1 cellular context compared by ENCODE assay signal in the genomic region with DNA sequence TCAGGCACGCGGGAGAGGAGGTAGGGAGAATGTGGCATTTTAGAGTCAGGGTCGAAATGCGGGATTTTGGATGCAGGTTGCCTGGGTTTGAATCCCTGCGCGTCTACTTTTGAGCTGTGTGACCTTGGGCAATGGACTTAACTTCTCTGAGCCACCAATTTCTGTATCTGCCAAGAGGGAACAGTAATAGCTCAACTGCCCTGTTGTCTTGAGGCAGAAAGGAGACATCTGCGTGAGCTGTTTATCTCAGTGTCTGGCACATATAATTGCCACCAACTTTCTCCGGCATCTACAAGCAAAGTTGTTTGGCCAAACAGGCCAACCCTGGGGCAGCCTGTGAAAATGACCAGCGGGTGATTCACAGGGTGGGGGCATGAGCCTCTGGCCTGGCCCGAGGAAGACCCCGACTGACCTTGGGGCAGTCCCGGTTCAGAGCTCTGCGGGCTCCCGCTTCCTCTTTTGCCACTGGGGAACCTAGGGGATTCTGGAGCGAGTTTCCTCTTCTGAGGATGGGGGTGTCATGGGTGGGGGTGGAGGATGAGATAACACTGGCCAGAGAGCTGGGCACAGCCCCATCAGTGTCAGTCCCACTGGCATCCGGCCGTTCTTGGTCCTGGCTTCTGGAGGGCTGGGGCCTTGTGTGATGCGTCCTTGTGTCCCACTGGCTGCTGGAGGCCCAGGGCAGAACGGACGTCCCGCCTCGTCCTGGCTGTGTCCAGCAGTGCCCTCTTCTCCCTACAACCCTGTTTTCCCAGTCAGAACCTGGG.
TF ChIP-seq lines count a peak whose summit lies in the region.

No MANE protein-coding gene starts in this region.

TF ChIP-seq in GM12878, 131 proteins besides CTCF, POLR2A, EP300 and RAD21 (continued from another document and continues in another):
- TF ChIP-seq, protein P1, sequence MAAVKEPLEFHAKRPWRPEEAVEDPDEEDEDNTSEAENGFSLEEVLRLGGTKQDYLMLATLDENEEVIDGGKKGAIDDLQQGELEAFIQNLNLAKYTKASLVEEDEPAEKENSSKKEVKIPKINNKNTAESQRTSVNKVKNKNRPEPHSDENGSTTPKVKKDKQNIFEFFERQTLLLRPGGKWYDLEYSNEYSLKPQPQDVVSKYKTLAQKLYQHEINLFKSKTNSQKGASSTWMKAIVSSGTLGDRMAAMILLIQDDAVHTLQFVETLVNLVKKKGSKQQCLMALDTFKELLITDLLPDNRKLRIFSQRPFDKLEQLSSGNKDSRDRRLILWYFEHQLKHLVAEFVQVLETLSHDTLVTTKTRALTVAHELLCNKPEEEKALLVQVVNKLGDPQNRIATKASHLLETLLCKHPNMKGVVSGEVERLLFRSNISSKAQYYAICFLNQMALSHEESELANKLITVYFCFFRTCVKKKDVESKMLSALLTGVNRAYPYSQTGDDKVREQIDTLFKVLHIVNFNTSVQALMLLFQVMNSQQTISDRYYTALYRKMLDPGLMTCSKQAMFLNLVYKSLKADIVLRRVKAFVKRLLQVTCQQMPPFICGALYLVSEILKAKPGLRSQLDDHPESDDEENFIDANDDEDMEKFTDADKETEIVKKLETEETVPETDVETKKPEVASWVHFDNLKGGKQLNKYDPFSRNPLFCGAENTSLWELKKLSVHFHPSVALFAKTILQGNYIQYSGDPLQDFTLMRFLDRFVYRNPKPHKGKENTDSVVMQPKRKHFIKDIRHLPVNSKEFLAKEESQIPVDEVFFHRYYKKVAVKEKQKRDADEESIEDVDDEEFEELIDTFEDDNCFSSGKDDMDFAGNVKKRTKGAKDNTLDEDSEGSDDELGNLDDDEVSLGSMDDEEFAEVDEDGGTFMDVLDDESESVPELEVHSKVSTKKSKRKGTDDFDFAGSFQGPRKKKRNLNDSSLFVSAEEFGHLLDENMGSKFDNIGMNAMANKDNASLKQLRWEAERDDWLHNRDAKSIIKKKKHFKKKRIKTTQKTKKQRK (IDR thresholded peaks at IDR 0.05; ENCODE audit: low read depth, low read length), result no peak
- no peak for TF ChIP-seq YBX1 (IDR thresholded peaks at IDR 0.05)
- TF ChIP-seq RB1 (IDR thresholded peaks at IDR 0.05; ENCODE audit: borderline replicate concordance), result no peak; the same call in 1 of the 2 replicates
- no peak for TF ChIP-seq SREBF1 (IDR thresholded peaks at IDR 0.05; ENCODE audit: low read length)
- TF ChIP-seq EZH2 (IDR thresholded peaks at IDR 0.05; ENCODE audit: borderline replicate concordance, control insufficient read depth, low read depth, low read length), result no peak
- TF ChIP-seq, protein P2, sequence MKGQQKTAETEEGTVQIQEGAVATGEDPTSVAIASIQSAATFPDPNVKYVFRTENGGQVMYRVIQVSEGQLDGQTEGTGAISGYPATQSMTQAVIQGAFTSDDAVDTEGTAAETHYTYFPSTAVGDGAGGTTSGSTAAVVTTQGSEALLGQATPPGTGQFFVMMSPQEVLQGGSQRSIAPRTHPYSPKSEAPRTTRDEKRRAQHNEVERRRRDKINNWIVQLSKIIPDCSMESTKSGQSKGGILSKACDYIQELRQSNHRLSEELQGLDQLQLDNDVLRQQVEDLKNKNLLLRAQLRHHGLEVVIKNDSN (IDR thresholded peaks at IDR 0.05; ENCODE audit: borderline replicate concordance, extremely low read length, insufficient read depth, low read depth, low read length), result no peak
- TF ChIP-seq, protein P3, sequence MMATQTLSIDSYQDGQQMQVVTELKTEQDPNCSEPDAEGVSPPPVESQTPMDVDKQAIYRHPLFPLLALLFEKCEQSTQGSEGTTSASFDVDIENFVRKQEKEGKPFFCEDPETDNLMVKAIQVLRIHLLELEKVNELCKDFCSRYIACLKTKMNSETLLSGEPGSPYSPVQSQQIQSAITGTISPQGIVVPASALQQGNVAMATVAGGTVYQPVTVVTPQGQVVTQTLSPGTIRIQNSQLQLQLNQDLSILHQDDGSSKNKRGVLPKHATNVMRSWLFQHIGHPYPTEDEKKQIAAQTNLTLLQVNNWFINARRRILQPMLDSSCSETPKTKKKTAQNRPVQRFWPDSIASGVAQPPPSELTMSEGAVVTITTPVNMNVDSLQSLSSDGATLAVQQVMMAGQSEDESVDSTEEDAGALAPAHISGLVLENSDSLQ (IDR thresholded peaks at IDR 0.05), result no peak
- no peak for TF ChIP-seq RBBP5 (conservative IDR thresholded peaks at IDR 0.05)
- no peak for TF ChIP-seq HDGF (IDR thresholded peaks at IDR 0.05)
- peak; percentile 76; the same call in 1 of the 2 replicates for TF ChIP-seq IRF4 (IDR thresholded peaks at IDR 0.05; ENCODE audit: low read depth, low read length)
- TF ChIP-seq SMC3 (IDR thresholded peaks at IDR 0.05; ENCODE audit: borderline replicate concordance, low read length), result no peak
- peak; percentile 32 for TF ChIP-seq SP1 (IDR thresholded peaks at IDR 0.05; ENCODE audit: low read depth, low read length)
- TF ChIP-seq, protein P4, sequence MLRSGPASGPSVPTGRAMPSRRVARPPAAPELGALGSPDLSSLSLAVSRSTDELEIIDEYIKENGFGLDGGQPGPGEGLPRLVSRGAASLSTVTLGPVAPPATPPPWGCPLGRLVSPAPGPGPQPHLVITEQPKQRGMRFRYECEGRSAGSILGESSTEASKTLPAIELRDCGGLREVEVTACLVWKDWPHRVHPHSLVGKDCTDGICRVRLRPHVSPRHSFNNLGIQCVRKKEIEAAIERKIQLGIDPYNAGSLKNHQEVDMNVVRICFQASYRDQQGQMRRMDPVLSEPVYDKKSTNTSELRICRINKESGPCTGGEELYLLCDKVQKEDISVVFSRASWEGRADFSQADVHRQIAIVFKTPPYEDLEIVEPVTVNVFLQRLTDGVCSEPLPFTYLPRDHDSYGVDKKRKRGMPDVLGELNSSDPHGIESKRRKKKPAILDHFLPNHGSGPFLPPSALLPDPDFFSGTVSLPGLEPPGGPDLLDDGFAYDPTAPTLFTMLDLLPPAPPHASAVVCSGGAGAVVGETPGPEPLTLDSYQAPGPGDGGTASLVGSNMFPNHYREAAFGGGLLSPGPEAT (IDR thresholded peaks at IDR 0.05; ENCODE audit: low read depth), result peak; percentile 96
- TF ChIP-seq ZNF217 (IDR thresholded peaks at IDR 0.05), result peak; percentile 61; the same call in 1 of the 2 replicates
- no peak for TF ChIP-seq CBX5 (IDR thresholded peaks at IDR 0.05; ENCODE audit: low read depth)
- TF ChIP-seq ASH2L (IDR thresholded peaks at IDR 0.05; ENCODE audit: borderline replicate concordance, low read depth), result no peak
- TF ChIP-seq JUND (IDR thresholded peaks at IDR 0.05; ENCODE audit: low read depth, low read length), result no peak
- TF ChIP-seq, protein P5, sequence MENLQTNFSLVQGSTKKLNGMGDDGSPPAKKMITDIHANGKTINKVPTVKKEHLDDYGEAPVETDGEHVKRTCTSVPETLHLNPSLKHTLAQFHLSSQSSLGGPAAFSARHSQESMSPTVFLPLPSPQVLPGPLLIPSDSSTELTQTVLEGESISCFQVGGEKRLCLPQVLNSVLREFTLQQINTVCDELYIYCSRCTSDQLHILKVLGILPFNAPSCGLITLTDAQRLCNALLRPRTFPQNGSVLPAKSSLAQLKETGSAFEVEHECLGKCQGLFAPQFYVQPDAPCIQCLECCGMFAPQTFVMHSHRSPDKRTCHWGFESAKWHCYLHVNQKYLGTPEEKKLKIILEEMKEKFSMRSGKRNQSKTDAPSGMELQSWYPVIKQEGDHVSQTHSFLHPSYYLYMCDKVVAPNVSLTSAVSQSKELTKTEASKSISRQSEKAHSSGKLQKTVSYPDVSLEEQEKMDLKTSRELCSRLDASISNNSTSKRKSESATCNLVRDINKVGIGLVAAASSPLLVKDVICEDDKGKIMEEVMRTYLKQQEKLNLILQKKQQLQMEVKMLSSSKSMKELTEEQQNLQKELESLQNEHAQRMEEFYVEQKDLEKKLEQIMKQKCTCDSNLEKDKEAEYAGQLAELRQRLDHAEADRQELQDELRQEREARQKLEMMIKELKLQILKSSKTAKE (IDR thresholded peaks at IDR 0.05; ENCODE audit: low read depth, poor library complexity, severe bottlenecking), result peak; percentile 91
- no peak for TF ChIP-seq PAX5 (IDR thresholded peaks at IDR 0.05; ENCODE audit: borderline replicate concordance, low read depth, low read length)
- peak; percentile 98 for TF ChIP-seq NR2F1 (conservative IDR thresholded peaks at IDR 0.05)
- TF ChIP-seq CREB1 (IDR thresholded peaks at IDR 0.05; ENCODE audit: low read depth), result peak; percentile 41
- no peak for TF ChIP-seq ZBED1 (IDR thresholded peaks at IDR 0.05; ENCODE audit: borderline replicate concordance)
- TF ChIP-seq HDAC2 (IDR thresholded peaks at IDR 0.05), result 0 out of 2 replicates have a peak, but pooled peaks have one; percentile 8
- TF ChIP-seq, protein P6, sequence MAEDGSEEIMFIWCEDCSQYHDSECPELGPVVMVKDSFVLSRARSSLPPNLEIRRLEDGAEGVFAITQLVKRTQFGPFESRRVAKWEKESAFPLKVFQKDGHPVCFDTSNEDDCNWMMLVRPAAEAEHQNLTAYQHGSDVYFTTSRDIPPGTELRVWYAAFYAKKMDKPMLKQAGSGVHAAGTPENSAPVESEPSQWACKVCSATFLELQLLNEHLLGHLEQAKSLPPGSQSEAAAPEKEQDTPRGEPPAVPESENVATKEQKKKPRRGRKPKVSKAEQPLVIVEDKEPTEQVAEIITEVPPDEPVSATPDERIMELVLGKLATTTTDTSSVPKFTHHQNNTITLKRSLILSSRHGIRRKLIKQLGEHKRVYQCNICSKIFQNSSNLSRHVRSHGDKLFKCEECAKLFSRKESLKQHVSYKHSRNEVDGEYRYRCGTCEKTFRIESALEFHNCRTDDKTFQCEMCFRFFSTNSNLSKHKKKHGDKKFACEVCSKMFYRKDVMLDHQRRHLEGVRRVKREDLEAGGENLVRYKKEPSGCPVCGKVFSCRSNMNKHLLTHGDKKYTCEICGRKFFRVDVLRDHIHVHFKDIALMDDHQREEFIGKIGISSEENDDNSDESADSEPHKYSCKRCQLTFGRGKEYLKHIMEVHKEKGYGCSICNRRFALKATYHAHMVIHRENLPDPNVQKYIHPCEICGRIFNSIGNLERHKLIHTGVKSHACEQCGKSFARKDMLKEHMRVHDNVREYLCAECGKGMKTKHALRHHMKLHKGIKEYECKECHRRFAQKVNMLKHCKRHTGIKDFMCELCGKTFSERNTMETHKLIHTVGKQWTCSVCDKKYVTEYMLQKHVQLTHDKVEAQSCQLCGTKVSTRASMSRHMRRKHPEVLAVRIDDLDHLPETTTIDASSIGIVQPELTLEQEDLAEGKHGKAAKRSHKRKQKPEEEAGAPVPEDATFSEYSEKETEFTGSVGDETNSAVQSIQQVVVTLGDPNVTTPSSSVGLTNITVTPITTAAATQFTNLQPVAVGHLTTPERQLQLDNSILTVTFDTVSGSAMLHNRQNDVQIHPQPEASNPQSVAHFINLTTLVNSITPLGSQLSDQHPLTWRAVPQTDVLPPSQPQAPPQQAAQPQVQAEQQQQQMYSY (CRISPR knock-in tag; IDR thresholded peaks at IDR 0.05), result no peak
- no peak for TF ChIP-seq SUPT20H (IDR thresholded peaks at IDR 0.05; ENCODE audit: borderline replicate concordance, control insufficient read depth, low read depth, low read length)
- TF ChIP-seq MYC (IDR thresholded peaks at IDR 0.05; ENCODE audit: insufficient read depth, insufficient read length, insufficient replicate concordance, low read length, severe bottlenecking), result no peak
- TF ChIP-seq MXI1 (IDR thresholded peaks at IDR 0.05; ENCODE audit: low read depth, low read length), result peak; percentile 58; the same call in 1 of the 2 replicates
- no peak for TF ChIP-seq SMAD5 (IDR thresholded peaks at IDR 0.05; ENCODE audit: low read depth)
- peak; percentile 63; the same call in 1 of the 2 replicates for TF ChIP-seq BCL11A (IDR thresholded peaks at IDR 0.05; ENCODE audit: low read depth, low read length)
- no peak for TF ChIP-seq FOXK2 (IDR thresholded peaks at IDR 0.05)
- TF ChIP-seq ZSCAN29 (IDR thresholded peaks at IDR 0.05), result no peak
- peak; percentile 35; the same call in 1 of the 2 replicates for TF ChIP-seq CBFB (IDR thresholded peaks at IDR 0.05; ENCODE audit: low read depth)
- TF ChIP-seq BHLHE40 (IDR thresholded peaks at IDR 0.05; ENCODE audit: borderline replicate concordance in 1 of 2, low read depth in 2 of 2, low read length in 1 of 2), result peak; percentile 25 to 44; a peak in 2 of 4 replicates
- TF ChIP-seq NFYA (IDR thresholded peaks at IDR 0.05; ENCODE audit: borderline replicate concordance, low read depth, low read length), result no peak
- TF ChIP-seq WRNIP1 (IDR thresholded peaks at IDR 0.05; ENCODE audit: borderline replicate concordance, low read depth, low read length), result no peak
- TF ChIP-seq CHD1 (IDR thresholded peaks at IDR 0.05; ENCODE audit: low read depth, low read length), result no peak
- TF ChIP-seq, protein P7, sequence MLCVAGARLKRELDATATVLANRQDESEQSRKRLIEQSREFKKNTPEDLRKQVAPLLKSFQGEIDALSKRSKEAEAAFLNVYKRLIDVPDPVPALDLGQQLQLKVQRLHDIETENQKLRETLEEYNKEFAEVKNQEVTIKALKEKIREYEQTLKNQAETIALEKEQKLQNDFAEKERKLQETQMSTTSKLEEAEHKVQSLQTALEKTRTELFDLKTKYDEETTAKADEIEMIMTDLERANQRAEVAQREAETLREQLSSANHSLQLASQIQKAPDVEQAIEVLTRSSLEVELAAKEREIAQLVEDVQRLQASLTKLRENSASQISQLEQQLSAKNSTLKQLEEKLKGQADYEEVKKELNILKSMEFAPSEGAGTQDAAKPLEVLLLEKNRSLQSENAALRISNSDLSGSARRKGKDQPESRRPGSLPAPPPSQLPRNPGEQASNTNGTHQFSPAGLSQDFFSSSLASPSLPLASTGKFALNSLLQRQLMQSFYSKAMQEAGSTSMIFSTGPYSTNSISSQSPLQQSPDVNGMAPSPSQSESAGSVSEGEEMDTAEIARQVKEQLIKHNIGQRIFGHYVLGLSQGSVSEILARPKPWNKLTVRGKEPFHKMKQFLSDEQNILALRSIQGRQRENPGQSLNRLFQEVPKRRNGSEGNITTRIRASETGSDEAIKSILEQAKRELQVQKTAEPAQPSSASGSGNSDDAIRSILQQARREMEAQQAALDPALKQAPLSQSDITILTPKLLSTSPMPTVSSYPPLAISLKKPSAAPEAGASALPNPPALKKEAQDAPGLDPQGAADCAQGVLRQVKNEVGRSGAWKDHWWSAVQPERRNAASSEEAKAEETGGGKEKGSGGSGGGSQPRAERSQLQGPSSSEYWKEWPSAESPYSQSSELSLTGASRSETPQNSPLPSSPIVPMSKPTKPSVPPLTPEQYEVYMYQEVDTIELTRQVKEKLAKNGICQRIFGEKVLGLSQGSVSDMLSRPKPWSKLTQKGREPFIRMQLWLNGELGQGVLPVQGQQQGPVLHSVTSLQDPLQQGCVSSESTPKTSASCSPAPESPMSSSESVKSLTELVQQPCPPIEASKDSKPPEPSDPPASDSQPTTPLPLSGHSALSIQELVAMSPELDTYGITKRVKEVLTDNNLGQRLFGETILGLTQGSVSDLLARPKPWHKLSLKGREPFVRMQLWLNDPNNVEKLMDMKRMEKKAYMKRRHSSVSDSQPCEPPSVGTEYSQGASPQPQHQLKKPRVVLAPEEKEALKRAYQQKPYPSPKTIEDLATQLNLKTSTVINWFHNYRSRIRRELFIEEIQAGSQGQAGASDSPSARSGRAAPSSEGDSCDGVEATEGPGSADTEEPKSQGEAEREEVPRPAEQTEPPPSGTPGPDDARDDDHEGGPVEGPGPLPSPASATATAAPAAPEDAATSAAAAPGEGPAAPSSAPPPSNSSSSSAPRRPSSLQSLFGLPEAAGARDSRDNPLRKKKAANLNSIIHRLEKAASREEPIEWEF (IDR thresholded peaks at IDR 0.05; ENCODE audit: insufficient replicate concordance, low read depth, low read length), result no peak
- TF ChIP-seq ETV6 (conservative IDR thresholded peaks at IDR 0.05 in 1 of 2, IDR thresholded peaks at IDR 0.05 in 1 of 2; ENCODE audit: borderline replicate concordance in 1 of 2, low read depth in 1 of 2), result peak in 1 of 2 experiments; percentile 57; a peak in 2 of 4 replicates
- TF ChIP-seq ZNF384 (IDR thresholded peaks at IDR 0.05; ENCODE audit: borderline replicate concordance, low read depth, low read length), result no peak
